ENCODE assay signal across 1 cellular context in genomic region chr11:131038597-131038996, GRCh38.
TF ChIP-seq lines count a peak whose summit lies in the region.

No MANE protein-coding gene starts in this region.

TF ChIP-seq in GM23338, 12 proteins besides CTCF, POLR2A, EP300 and RAD21 (continued from another document):
- no peak for TF ChIP-seq REST (IDR thresholded peaks at IDR 0.05; ENCODE audit: unreplicated experiment)
- no peak for TF ChIP-seq JUNB (IDR thresholded peaks at IDR 0.05; ENCODE audit: unreplicated experiment)
- no peak for TF ChIP-seq CREB1 (CRISPR knock-in tag; IDR thresholded peaks at IDR 0.05; ENCODE audit: low read depth)
- TF ChIP-seq NANOG (IDR thresholded peaks at IDR 0.05; ENCODE audit: borderline replicate concordance), result no peak
- TF ChIP-seq STAT1 (IDR thresholded peaks at IDR 0.05; ENCODE audit: unreplicated experiment), result no peak
- TF ChIP-seq, protein P1, sequence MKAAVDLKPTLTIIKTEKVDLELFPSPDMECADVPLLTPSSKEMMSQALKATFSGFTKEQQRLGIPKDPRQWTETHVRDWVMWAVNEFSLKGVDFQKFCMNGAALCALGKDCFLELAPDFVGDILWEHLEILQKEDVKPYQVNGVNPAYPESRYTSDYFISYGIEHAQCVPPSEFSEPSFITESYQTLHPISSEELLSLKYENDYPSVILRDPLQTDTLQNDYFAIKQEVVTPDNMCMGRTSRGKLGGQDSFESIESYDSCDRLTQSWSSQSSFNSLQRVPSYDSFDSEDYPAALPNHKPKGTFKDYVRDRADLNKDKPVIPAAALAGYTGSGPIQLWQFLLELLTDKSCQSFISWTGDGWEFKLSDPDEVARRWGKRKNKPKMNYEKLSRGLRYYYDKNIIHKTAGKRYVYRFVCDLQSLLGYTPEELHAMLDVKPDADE (IDR thresholded peaks at IDR 0.05), result no peak
